In the genomic region with DNA sequence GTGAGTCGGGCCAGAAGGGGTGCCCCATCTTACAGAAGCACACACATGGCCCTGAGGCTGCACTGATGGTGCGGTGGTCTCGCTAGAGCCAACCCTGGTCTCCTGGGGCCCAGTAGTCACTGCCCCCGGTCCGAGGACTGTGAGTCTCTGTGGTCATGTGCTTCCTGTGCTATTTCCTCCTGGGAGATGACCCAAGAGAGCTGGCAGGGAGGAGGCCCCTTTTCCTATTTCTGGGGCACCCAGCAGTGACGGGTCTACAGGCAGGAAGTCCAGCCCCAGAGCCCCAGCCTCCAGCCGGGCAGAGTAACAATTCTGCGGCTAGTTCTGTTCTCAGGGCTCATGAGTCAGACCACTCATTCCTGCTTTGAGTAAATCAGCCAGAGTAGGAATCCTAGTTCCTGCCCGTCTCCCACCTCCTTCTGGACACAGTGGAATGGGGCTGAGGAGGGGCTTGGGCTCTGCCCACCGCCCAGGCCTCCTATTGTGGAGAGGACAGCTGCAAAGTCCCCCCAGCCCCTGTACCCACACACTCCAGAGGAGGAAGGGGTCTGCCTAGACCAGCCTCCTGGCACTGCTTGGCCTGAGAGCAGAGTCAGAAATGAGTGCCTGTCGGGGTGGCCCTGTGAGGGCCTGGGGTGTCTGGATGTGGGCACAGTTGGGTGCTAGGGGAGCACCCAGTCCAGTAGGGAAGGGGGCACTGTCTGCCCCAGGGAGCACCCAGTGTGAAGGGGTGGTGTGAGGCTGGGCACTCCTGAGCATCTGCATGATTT, we compare ENCODE assay signal across 8 cellular contexts.
DNase-seq lines count a peak whose midpoint lies in the region; ATAC-seq and TF ChIP-seq lines count a peak whose summit lies in the region.

No MANE protein-coding gene starts in this region.

- H3K36me3 Mint-ChIP-seq in WTC11, result no peaks in the 10 kb centered on the region; the same call in 1 of the 2 replicates

- H3K9me2 ChIP-seq in hepatocyte (replicated peaks; ENCODE audit: insufficient read depth), result no peaks in the 10 kb centered on the region

- H4K20me1 ChIP-seq in hepatocyte (ENCODE audit: insufficient read depth, poor library complexity, severe bottlenecking), result peaks cover 76% of the 10 kb centered on the region

- DNase-seq in GM04504 (ENCODE audit: low read depth), result peak; percentile 91
- peak in 42 of 58 donors; percentile 27 to 82 (median 52) for DNase-seq in anterior cingulate cortex (lab: John Stamatoyannopoulos, UW)
- DNase-seq in hepatocyte (ENCODE audit: low spot score), result peak; percentile 60
- DNase-seq in stimulated activated CD8-positive, alpha-beta memory T cell treated with anti-CD3 and anti-CD28 coated beads, Interleukin-4, amount 100 ng/mL, for 48 hours, result peak; percentile 53
- DNase-seq in WERI-Rb-1, result no peak
- no peak for DNase-seq in WTC11 (ENCODE audit: low spot score)

- ATAC-seq in GM21576 (IDR thresholded peaks at IDR 0.05; ENCODE audit: unreplicated experiment) (peak; percentile 74), WTC11 (no peak)

- no peaks in the 10 kb centered on the region for H3K9me3 Mint-ChIP-seq in WTC11

- WGBS in HUES64, result 86% methylated on average over 11 of the region's 11 CpGs
- WGBS in hepatocyte (ENCODE audit: low lambda C conversion rate, missing lambda C conversion rate), result 75% methylated on average over 11 of the region's 11 CpGs

- no peak overlapping the region for H3K9ac ChIP-seq in HUES64 (ENCODE audit: low read depth, low read length)

- no peak for TF ChIP-seq CTCF in hepatocyte (IDR thresholded peaks at IDR 0.05; ENCODE audit: poor library complexity)
- no peak for TF ChIP-seq CTCF in WERI-Rb-1 (IDR thresholded peaks at IDR 0.05; ENCODE audit: low read depth, low read length)
- no peak for TF ChIP-seq CTCF in WTC11 (IDR thresholded peaks at IDR 0.05)

- POLR2A ChIA-PET in WTC11 (lab: Charles Lee), result no interaction called here

- H3K4me3 ChIP-seq in HUES64 (ENCODE audit: low read length) (no peak overlapping the region), hepatocyte (no peak overlapping the region), WERI-Rb-1 (ENCODE audit: low read depth, low read length) (no peak overlapping the region)

- no peak overlapping the region for H2AFZ ChIP-seq in hepatocyte

- CTCF ChIA-PET in WTC11 (lab: Charles Lee), result interaction anchor here (0.6 to 1.3 kb wide), 5 partner anchors 10 to 64 kb away, joined by 3 to 5 read pairs (median 4); no protein-coding TSS in a partner anchor

- no peak overlapping the region for H3K27ac Mint-ChIP-seq in WTC11

- no peaks in the 10 kb centered on the region for H3K27me3 Mint-ChIP-seq in WTC11 (ENCODE audit: low read depth)

- H3K9me3 ChIP-seq in HUES64 (ENCODE audit: insufficient read depth, low read depth, low read length), result no peaks in the 10 kb centered on the region
- H3K9me3 ChIP-seq in hepatocyte (ENCODE audit: low read depth), result no peaks in the 10 kb centered on the region
- H3K9me3 ChIP-seq in WERI-Rb-1 (ENCODE audit: severe bottlenecking), result no peaks in the 10 kb centered on the region

- no peak overlapping the region for H3K4me3 Mint-ChIP-seq in WTC11

- H3K36me3 ChIP-seq in HUES64 (ENCODE audit: insufficient read depth, low read length) (0 out of 2 replicates have a peak, but pooled peaks cover 4% of the 10 kb centered on the region), hepatocyte (replicated peaks; ENCODE audit: insufficient read depth, low read depth) (no peaks in the 10 kb centered on the region), WERI-Rb-1 (peaks cover 11% of the 10 kb centered on the region)

- no peaks in the 10 kb centered on the region for H3K27me3 ChIP-seq in HUES64 (ENCODE audit: insufficient read depth, low read length)
- no peaks in the 10 kb centered on the region for H3K27me3 ChIP-seq in hepatocyte
- no peaks in the 10 kb centered on the region for H3K27me3 ChIP-seq in WERI-Rb-1 (ENCODE audit: insufficient read depth, low read depth, severe bottlenecking)

- no peak overlapping the region for H3K4me2 ChIP-seq in hepatocyte

- H3K4me1 ChIP-seq in HUES64 (ENCODE audit: insufficient read depth, low read length) (0 out of 2 replicates have a peak, but pooled peaks cover under 1% of the 10 kb centered on the region), hepatocyte (ENCODE audit: insufficient read depth) (peaks cover 18% of the 10 kb centered on the region)

- peaks cover 12% of the 10 kb centered on the region for H3K4me1 Mint-ChIP-seq in WTC11

- H3K27ac ChIP-seq in HUES64 (ENCODE audit: low read depth, low read length) (peak overlapping the region; percentile 10; the same call in 1 of the 2 replicates), hepatocyte (peak overlapping the region; percentile 76), WERI-Rb-1 (no peak overlapping the region)

- H3K79me2 ChIP-seq in hepatocyte, result peaks cover 70% of the 10 kb centered on the region

TF ChIP-seq in WTC11, 78 proteins besides CTCF, POLR2A, EP300 and RAD21:
- TF ChIP-seq, protein P1, sequence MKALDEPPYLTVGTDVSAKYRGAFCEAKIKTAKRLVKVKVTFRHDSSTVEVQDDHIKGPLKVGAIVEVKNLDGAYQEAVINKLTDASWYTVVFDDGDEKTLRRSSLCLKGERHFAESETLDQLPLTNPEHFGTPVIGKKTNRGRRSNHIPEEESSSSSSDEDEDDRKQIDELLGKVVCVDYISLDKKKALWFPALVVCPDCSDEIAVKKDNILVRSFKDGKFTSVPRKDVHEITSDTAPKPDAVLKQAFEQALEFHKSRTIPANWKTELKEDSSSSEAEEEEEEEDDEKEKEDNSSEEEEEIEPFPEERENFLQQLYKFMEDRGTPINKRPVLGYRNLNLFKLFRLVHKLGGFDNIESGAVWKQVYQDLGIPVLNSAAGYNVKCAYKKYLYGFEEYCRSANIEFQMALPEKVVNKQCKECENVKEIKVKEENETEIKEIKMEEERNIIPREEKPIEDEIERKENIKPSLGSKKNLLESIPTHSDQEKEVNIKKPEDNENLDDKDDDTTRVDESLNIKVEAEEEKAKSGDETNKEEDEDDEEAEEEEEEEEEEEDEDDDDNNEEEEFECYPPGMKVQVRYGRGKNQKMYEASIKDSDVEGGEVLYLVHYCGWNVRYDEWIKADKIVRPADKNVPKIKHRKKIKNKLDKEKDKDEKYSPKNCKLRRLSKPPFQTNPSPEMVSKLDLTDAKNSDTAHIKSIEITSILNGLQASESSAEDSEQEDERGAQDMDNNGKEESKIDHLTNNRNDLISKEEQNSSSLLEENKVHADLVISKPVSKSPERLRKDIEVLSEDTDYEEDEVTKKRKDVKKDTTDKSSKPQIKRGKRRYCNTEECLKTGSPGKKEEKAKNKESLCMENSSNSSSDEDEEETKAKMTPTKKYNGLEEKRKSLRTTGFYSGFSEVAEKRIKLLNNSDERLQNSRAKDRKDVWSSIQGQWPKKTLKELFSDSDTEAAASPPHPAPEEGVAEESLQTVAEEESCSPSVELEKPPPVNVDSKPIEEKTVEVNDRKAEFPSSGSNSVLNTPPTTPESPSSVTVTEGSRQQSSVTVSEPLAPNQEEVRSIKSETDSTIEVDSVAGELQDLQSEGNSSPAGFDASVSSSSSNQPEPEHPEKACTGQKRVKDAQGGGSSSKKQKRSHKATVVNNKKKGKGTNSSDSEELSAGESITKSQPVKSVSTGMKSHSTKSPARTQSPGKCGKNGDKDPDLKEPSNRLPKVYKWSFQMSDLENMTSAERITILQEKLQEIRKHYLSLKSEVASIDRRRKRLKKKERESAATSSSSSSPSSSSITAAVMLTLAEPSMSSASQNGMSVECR (CRISPR knock-in tag; IDR thresholded peaks at IDR 0.05; ENCODE audit: borderline replicate concordance), result no peak
- TF ChIP-seq OVOL2 (CRISPR knock-in tag; IDR thresholded peaks at IDR 0.05; ENCODE audit: borderline replicate concordance) (no peak), GABPB1 (CRISPR knock-in tag; IDR thresholded peaks at IDR 0.05) (no peak), JAZF1 (CRISPR knock-in tag; IDR thresholded peaks at IDR 0.05) (no peak)
- TF ChIP-seq, protein P2, sequence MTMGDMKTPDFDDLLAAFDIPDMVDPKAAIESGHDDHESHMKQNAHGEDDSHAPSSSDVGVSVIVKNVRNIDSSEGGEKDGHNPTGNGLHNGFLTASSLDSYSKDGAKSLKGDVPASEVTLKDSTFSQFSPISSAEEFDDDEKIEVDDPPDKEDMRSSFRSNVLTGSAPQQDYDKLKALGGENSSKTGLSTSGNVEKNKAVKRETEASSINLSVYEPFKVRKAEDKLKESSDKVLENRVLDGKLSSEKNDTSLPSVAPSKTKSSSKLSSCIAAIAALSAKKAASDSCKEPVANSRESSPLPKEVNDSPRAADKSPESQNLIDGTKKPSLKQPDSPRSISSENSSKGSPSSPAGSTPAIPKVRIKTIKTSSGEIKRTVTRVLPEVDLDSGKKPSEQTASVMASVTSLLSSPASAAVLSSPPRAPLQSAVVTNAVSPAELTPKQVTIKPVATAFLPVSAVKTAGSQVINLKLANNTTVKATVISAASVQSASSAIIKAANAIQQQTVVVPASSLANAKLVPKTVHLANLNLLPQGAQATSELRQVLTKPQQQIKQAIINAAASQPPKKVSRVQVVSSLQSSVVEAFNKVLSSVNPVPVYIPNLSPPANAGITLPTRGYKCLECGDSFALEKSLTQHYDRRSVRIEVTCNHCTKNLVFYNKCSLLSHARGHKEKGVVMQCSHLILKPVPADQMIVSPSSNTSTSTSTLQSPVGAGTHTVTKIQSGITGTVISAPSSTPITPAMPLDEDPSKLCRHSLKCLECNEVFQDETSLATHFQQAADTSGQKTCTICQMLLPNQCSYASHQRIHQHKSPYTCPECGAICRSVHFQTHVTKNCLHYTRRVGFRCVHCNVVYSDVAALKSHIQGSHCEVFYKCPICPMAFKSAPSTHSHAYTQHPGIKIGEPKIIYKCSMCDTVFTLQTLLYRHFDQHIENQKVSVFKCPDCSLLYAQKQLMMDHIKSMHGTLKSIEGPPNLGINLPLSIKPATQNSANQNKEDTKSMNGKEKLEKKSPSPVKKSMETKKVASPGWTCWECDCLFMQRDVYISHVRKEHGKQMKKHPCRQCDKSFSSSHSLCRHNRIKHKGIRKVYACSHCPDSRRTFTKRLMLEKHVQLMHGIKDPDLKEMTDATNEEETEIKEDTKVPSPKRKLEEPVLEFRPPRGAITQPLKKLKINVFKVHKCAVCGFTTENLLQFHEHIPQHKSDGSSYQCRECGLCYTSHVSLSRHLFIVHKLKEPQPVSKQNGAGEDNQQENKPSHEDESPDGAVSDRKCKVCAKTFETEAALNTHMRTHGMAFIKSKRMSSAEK (CRISPR knock-in tag; IDR thresholded peaks at IDR 0.05; ENCODE audit: borderline replicate concordance), result no peak

Comparison
In these comparisons a context has a peak if more than half of its experiments do, and no peak if none do; other contexts are left out.
1. DNase-seq: peak in GM04504 (single experiment), anterior cingulate cortex (42 of 58), hepatocyte (single experiment) and stimulated activated CD8-positive, alpha-beta memory T cell treated with anti-CD3 and anti-CD28 coated beads, Interleukin-4, amount 100 ng/mL, for 48 hours (single experiment); none in WERI-Rb-1 (single experiment) and WTC11 (single experiment).